13 cellular contexts compared by ENCODE assay signal in genomic region chr5:27403248-27403882, GRCh38.
DNase-seq lines count a peak whose midpoint lies in the region; ATAC-seq, FAIRE-seq and TF ChIP-seq lines count a peak whose summit lies in the region.
"Had no signal": no experiment of that assay in that cellular context is flagged by ENCODE, and none has a peak within 500 bp of the region (broad histone marks: within the 10 kb centered on the region; RNA-seq: fewer than 3 reads in every experiment).

No MANE protein-coding gene starts in this region.

- no peaks in the 10 kb centered on the region for H3K4me1 ChIP-seq in A549
- peaks cover 11% of the 10 kb centered on the region for H3K4me1 ChIP-seq in RWPE2 (ENCODE audit: insufficient read depth, poor library complexity, severe bottlenecking)
- H3K4me1 ChIP-seq: parathyroid adenoma had no signal

- 5% methylated on average over 5 of the region's 5 CpGs for WGBS in A549 (ENCODE audit: missing lambda C conversion rate)

- H3K4me3 Mint-ChIP-seq in HFFc6 = peak overlapping the region; percentile 87
- H3K4me3 Mint-ChIP-seq: activated naive CD4-positive, alpha-beta T cell treated with anti-CD3 and anti-CD28 coated beads for 36 hours had no signal

- CTCF ChIA-PET in A549 (lab: Yijun Ruan, JAX) = no interaction called here

- TF ChIP-seq POLR2A in A549 (IDR thresholded peaks at IDR 0.05; ENCODE audit: low read length) = no peak

- H3K27ac ChIP-seq in A549 (peak overlapping the region; percentile 70 to 83), RWPE2 (ENCODE audit: poor library complexity, severe bottlenecking) (peak overlapping the region; percentile 48)
- H3K27ac ChIP-seq: parathyroid adenoma had no signal

- H3K4me1 Mint-ChIP-seq in HFFc6 (ENCODE audit: low read depth) = peaks cover 10% of the 10 kb centered on the region

- H3K27me3 Mint-ChIP-seq in HFFc6 (ENCODE audit: insufficient read depth) = no peaks in the 10 kb centered on the region

- no peaks in the 10 kb centered on the region for H3K36me3 ChIP-seq in RWPE2 (ENCODE audit: low read depth)

- TF ChIP-seq EP300 in A549 (IDR thresholded peaks at IDR 0.05) = no peak

- peak overlapping the region; percentile 43 for H3K4me3 ChIP-seq in A549
- peak overlapping the region; percentile 35 for H3K4me3 ChIP-seq in RWPE2 (ENCODE audit: severe bottlenecking)
- H3K4me3 ChIP-seq in epithelial cell of proximal tubule (ENCODE audit: low read depth, low read length) = peak overlapping the region; percentile 26

- no peaks in the 10 kb centered on the region for H3K27me3 ChIP-seq in RWPE2 (ENCODE audit: insufficient read depth, poor library complexity, severe bottlenecking)

- H3K27ac Mint-ChIP-seq in HFFc6 = peak overlapping the region; percentile 78
- H3K27ac Mint-ChIP-seq: activated naive CD4-positive, alpha-beta T cell treated with anti-CD3 and anti-CD28 coated beads for 36 hours had no signal

- no peaks in the 10 kb centered on the region; the same call in 1 of the 2 replicates for H3K36me3 Mint-ChIP-seq in HFFc6 (ENCODE audit: low read depth)

- H3K9me3 ChIP-seq in A549 = no peaks in the 10 kb centered on the region; the same call in 2 of the 3 replicates
- no peaks in the 10 kb centered on the region for H3K9me3 ChIP-seq in RWPE2 (ENCODE audit: severe bottlenecking)

- no peak for TF ChIP-seq RAD21 in A549 (conservative IDR thresholded peaks at IDR 0.05 in 1 of 2, IDR thresholded peaks at IDR 0.05 in 1 of 2)

- POLR2A ChIA-PET in A549 (lab: Yijun Ruan, JAX) = no interaction called here

- ATAC-seq in A549 (peak; percentile 77 to 85; a peak in 5 of 6 replicates), RWPE2 (ENCODE audit: low read depth) (peak; percentile 90), HG03342 (IDR thresholded peaks at IDR 0.05; ENCODE audit: unreplicated experiment) (no peak), GM21786 (IDR thresholded peaks at IDR 0.05; ENCODE audit: unreplicated experiment) (no peak)

- peak overlapping the region; percentile 72 for H3K4me2 ChIP-seq in A549

- no peaks in the 10 kb centered on the region; the same call in 1 of the 2 replicates for H3K9me3 Mint-ChIP-seq in HFFc6

- DNase-seq in A549 (ENCODE audit: low read depth in 1 of 2, low spot score in 1 of 2) = peak; percentile 7 to 47
- no peak for DNase-seq in HFFc6
- no peak for DNase-seq in RWPE2 (ENCODE audit: low spot score)
- no peak for DNase-seq in epithelial cell of proximal tubule (ENCODE audit: low read depth)
- DNase-seq in ecto neural progenitor cell (ENCODE audit: low spot score) = no peak
- no peak for DNase-seq in HPDE6-E6E7 (ENCODE audit: extremely low spot score)
- DNase-seq: activated naive CD4-positive, alpha-beta T cell treated with anti-CD3 and anti-CD28 coated beads for 36 hours; cerebellar nuclear complex; erythroblast; NCI-H2081 treated with DMSO at 0.1 percent for 48 hours had no signal

- TF ChIP-seq CTCF in A549 (IDR thresholded peaks at IDR 0.05) = no peak
- no peak for TF ChIP-seq CTCF in HFFc6 (IDR thresholded peaks at IDR 0.05)
- no peak for TF ChIP-seq CTCF in RWPE2 (IDR thresholded peaks at IDR 0.05; ENCODE audit: poor library complexity, severe bottlenecking)
- TF ChIP-seq CTCF in epithelial cell of proximal tubule (conservative IDR thresholded peaks at IDR 0.05; ENCODE audit: low read depth, low read length) = no peak

- no peak for FAIRE-seq in A549 (lab: Jason Lieb, UNC)

TF ChIP-seq in A549, 52 proteins besides CTCF, POLR2A, EP300 and RAD21:
- TF ChIP-seq JUNB (IDR thresholded peaks at IDR 0.05) = no peak
- TF ChIP-seq ZC3H11A (IDR thresholded peaks at IDR 0.05) = no peak
- TF ChIP-seq ZSCAN20 (CRISPR knock-in tag; IDR thresholded peaks at IDR 0.05) = no peak
- no peak for TF ChIP-seq HEYL (CRISPR knock-in tag; IDR thresholded peaks at IDR 0.05)
- no peak for TF ChIP-seq CHD2 (IDR thresholded peaks at IDR 0.05; ENCODE audit: low read length, partially characterized antibody)
- no peak for TF ChIP-seq ESRRA (IDR thresholded peaks at IDR 0.05; ENCODE audit: borderline replicate concordance, low read length)
- no peak for TF ChIP-seq FOXS1 (CRISPR knock-in tag; IDR thresholded peaks at IDR 0.05)
- TF ChIP-seq CHD4 (IDR thresholded peaks at IDR 0.05; ENCODE audit: borderline replicate concordance) = no peak
- TF ChIP-seq, protein P1, sequence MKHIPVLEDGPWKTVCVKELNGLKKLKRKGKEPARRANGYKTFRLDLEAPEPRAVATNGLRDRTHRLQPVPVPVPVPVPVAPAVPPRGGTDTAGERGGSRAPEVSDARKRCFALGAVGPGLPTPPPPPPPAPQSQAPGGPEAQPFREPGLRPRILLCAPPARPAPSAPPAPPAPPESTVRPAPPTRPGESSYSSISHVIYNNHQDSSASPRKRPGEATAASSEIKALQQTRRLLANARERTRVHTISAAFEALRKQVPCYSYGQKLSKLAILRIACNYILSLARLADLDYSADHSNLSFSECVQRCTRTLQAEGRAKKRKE (CRISPR knock-in tag; IDR thresholded peaks at IDR 0.05; ENCODE audit: low read depth) = no peak
- TF ChIP-seq GATA3 (IDR thresholded peaks at IDR 0.05; ENCODE audit: borderline replicate concordance) = no peak
- no peak for TF ChIP-seq RCOR1 (IDR thresholded peaks at IDR 0.05; ENCODE audit: low read depth, low read length)
- TF ChIP-seq, protein P2, sequence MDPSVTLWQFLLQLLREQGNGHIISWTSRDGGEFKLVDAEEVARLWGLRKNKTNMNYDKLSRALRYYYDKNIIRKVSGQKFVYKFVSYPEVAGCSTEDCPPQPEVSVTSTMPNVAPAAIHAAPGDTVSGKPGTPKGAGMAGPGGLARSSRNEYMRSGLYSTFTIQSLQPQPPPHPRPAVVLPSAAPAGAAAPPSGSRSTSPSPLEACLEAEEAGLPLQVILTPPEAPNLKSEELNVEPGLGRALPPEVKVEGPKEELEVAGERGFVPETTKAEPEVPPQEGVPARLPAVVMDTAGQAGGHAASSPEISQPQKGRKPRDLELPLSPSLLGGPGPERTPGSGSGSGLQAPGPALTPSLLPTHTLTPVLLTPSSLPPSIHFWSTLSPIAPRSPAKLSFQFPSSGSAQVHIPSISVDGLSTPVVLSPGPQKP (IDR thresholded peaks at IDR 0.05; ENCODE audit: low read depth, low read length) = no peak
- TF ChIP-seq TP53 (CRISPR knock-in tag; IDR thresholded peaks at IDR 0.05) = no peak
- no peak for TF ChIP-seq TFCP2L1 (CRISPR knock-in tag; IDR thresholded peaks at IDR 0.05)
- TF ChIP-seq PHF8 (IDR thresholded peaks at IDR 0.05; ENCODE audit: borderline replicate concordance, low read depth) = no peak
- TF ChIP-seq USF2 (IDR thresholded peaks at IDR 0.05) = no peak
- no peak for TF ChIP-seq CEBPB (IDR thresholded peaks at IDR 0.05)
- TF ChIP-seq NR3C1 (IDR thresholded peaks at IDR 0.05) = no peak
- no peak for TF ChIP-seq POLR2AphosphoS2 (conservative IDR thresholded peaks at IDR 0.05; ENCODE audit: low read length)

Comparison
In these comparisons a context has a peak if more than half of its experiments do, and no peak if none do; other contexts are left out.
1. ATAC-seq: peak in A549 (2 of 2) and RWPE2 (single experiment); none in HG03342 (single experiment) and GM21786 (single experiment).
2. DNase-seq: peak in A549 (2 of 2); none in HFFc6 (single experiment), RWPE2 (single experiment), epithelial cell of proximal tubule (single experiment), ecto neural progenitor cell (single experiment) and HPDE6-E6E7 (single experiment).
3. Peak in every context shown above with its lines, with median percentiles within 50 percentile points of each other: H3K4me3 ChIP-seq.